Comparison of ENCODE assay signal across 8 cellular contexts in the genomic region with DNA sequence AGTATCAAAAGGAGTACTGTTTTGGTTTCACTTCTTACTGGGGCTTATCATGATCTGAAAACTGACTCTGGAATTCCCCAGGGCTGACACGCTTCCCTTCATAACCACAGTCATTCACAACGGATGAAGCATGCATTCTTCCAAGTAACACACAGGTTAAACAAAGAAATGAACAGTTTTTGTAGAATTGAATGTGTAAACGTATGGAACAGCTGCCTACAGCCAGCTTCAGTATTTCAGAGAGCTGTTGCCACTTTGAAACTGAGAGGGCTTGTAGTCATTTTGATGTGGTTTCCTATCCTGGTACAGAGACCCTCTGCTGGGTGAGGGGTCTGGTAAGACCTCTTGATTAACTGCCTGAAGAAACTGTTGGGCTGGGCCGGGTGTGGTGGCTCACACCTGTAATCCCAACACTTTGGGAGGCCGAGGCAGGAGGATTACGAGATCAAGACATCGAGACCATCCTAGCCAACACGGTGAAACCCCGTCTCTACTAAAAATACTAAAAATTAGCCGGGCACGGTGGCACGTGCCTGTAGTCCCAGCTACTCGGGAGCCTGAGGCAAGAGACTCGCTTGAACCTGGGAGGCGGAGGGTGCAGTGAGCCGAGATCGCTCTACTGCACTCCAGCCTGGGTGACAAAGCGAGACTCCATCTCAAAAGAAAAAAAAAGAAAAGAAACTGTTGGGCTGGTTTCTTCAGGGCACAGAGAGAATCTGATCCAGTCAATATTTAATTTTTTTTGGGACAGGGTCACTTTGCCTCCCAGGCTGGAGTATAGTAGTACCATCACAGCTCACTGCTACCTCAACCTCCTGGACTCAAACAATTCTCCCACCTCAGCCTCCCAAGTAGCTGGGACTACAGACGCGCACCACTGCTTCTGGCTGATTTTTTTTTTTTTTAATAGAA. TPM values are rescaled to one million over a fixed set of nuclear protein-coding genes. Genes with fewer than 3 reads are reported as not detected.
DNase-seq lines count a peak whose midpoint lies in the region; ATAC-seq and TF ChIP-seq lines count a peak whose summit lies in the region.

No MANE protein-coding gene starts in this region.

- H3K27me3 Mint-ChIP-seq in activated naive CD8-positive, alpha-beta T cell treated with anti-CD3 and anti-CD28 coated beads, Interleukin-2, amount 10 ng/mL, durations not matched to agents 7 days and 5 days, result no peaks in the 10 kb centered on the region

- no peak overlapping the region for H3K4ac ChIP-seq in mesenchymal stem cell (ENCODE audit: low read depth in 1 of 2, low read length in 2 of 2)

- TF ChIP-seq POLR2A in Peyer's patch (IDR thresholded peaks at IDR 0.05), result no peak

- peak overlapping the region; percentile 80 for H4K8ac ChIP-seq in mesenchymal stem cell (ENCODE audit: low read length)

- H3K36me3 Mint-ChIP-seq in activated naive CD8-positive, alpha-beta T cell treated with anti-CD3 and anti-CD28 coated beads, Interleukin-2, amount 10 ng/mL, durations not matched to agents 7 days and 5 days, result peaks cover 6% of the 10 kb centered on the region

- H3K9me3 ChIP-seq in Peyer's patch (no peaks in the 10 kb centered on the region), mesenchymal stem cell (ENCODE audit: control insufficient read depth, low read length) (peaks cover under 1% of the 10 kb centered on the region)

- no peak overlapping the region for H2BK120ac ChIP-seq in mesenchymal stem cell (ENCODE audit: low read depth, low read length)

- ATAC-seq in GM21717 (IDR thresholded peaks at IDR 0.05; ENCODE audit: unreplicated experiment) (peak; percentile 42), GM21390 (IDR thresholded peaks at IDR 0.05; ENCODE audit: unreplicated experiment) (no peak)
- no peak for ATAC-seq in activated naive CD8-positive, alpha-beta T cell treated with anti-CD3 and anti-CD28 coated beads, Interleukin-2, amount 10 ng/mL, durations not matched to agents 7 days and 5 days (ENCODE audit: low read depth)

- DNase-seq in BJ (ENCODE audit: low read depth), result peak; percentile 51
- DNase-seq in Peyer's patch, result no peak
- no peak for DNase-seq in activated naive CD8-positive, alpha-beta T cell treated with anti-CD3 and anti-CD28 coated beads, Interleukin-2, amount 10 ng/mL, durations not matched to agents 7 days and 5 days
- peak; percentile 96 for DNase-seq in mesenchymal stem cell
- no peak for DNase-seq in SHP77 (lab: John Stamatoyannopoulos, UW)
- no peak for DNase-seq in DMS153 treated with DMSO at 0.1 percent for 48 hours (lab: John Stamatoyannopoulos, UW; ENCODE audit: unreplicated experiment)

- H3K4me2 ChIP-seq in mesenchymal stem cell (ENCODE audit: low read length, poor library complexity, severe bottlenecking), result peak overlapping the region; percentile 39

- peak overlapping the region; percentile 84 for H3K27ac Mint-ChIP-seq in activated naive CD8-positive, alpha-beta T cell treated with anti-CD3 and anti-CD28 coated beads, Interleukin-2, amount 10 ng/mL, durations not matched to agents 7 days and 5 days

- no peaks in the 10 kb centered on the region for H3K9me3 Mint-ChIP-seq in activated naive CD8-positive, alpha-beta T cell treated with anti-CD3 and anti-CD28 coated beads, Interleukin-2, amount 10 ng/mL, durations not matched to agents 7 days and 5 days

- H3K18ac ChIP-seq in mesenchymal stem cell (ENCODE audit: low read depth in 1 of 2, low read length in 2 of 2), result peak overlapping the region; percentile 66 to 79

- CTCF ChIA-PET in BJ (lab: Yijun Ruan, JAX), result interaction anchor here (0.9 to 2.1 kb wide), 5 partner anchors 9 to 65 kb away, joined by 3 to 6 read pairs (median 3); no protein-coding TSS in a partner anchor

- H3K27me3 ChIP-seq in BJ (ENCODE audit: control insufficient read depth, insufficient read depth, low read length) (no peaks in the 10 kb centered on the region), Peyer's patch (no peaks in the 10 kb centered on the region), mesenchymal stem cell (ENCODE audit: control insufficient read depth in 1 of 2, insufficient read depth in 1 of 2, low read length in 2 of 2) (peaks cover 0 to 31% of the 10 kb centered on the region in 2 experiments)

- H3K36me3 ChIP-seq in BJ (ENCODE audit: control insufficient read depth, insufficient read depth, low read length), result no peaks in the 10 kb centered on the region
- H3K36me3 ChIP-seq in Peyer's patch, result no peaks in the 10 kb centered on the region
- H3K36me3 ChIP-seq in mesenchymal stem cell (ENCODE audit: control insufficient read depth in 1 of 2, insufficient read depth in 2 of 2, low read depth in 1 of 2, low read length in 2 of 2), result no peaks in the 10 kb centered on the region

- TF ChIP-seq CTCF in BJ (IDR thresholded peaks at IDR 0.05; ENCODE audit: insufficient read depth, low read depth, low read length), result no peak
- no peak for TF ChIP-seq CTCF in Peyer's patch (IDR thresholded peaks at IDR 0.05)

- peak overlapping the region; percentile 84 for H2BK5ac ChIP-seq in mesenchymal stem cell (ENCODE audit: low read depth, low read length, poor library complexity, severe bottlenecking)

- H2BK12ac ChIP-seq in mesenchymal stem cell (ENCODE audit: low read length in 2 of 2), result peak overlapping the region; percentile 9 to 86

- H3K79me1 ChIP-seq in mesenchymal stem cell (replicated peaks; ENCODE audit: low read length, poor library complexity, severe bottlenecking), result peaks cover 5% of the 10 kb centered on the region

- no peak overlapping the region for H2BK15ac ChIP-seq in mesenchymal stem cell (ENCODE audit: low read depth, poor library complexity, severe bottlenecking)

- peak overlapping the region; percentile 73 for H3K4me3 Mint-ChIP-seq in activated naive CD8-positive, alpha-beta T cell treated with anti-CD3 and anti-CD28 coated beads, Interleukin-2, amount 10 ng/mL, durations not matched to agents 7 days and 5 days

- peak overlapping the region; percentile 3 to 50 (median 40) for H3K27ac ChIP-seq in Peyer's patch
- H3K27ac ChIP-seq in mesenchymal stem cell (ENCODE audit: low read length, poor library complexity, severe bottlenecking), result peak overlapping the region; percentile 99

- H3K4me3 ChIP-seq in BJ (ENCODE audit: low read depth, low read length), result peak overlapping the region; percentile 6; the same call in 1 of the 2 replicates
- H3K4me3 ChIP-seq in Peyer's patch, result peak overlapping the region in 3 of 4 donors; percentile 1 to 11 (median 6)
- H3K4me3 ChIP-seq in mesenchymal stem cell (ENCODE audit: insufficient read depth in 1 of 2, low read depth in 1 of 2, low read length in 2 of 2), result peak overlapping the region in 1 of 2 experiments; percentile 61

- no peak overlapping the region for H3K14ac ChIP-seq in mesenchymal stem cell (ENCODE audit: low read length in 2 of 2)

- no peak overlapping the region for H3K23ac ChIP-seq in mesenchymal stem cell (ENCODE audit: low read length in 2 of 2)

- peak overlapping the region; percentile 91 for H4K91ac ChIP-seq in mesenchymal stem cell (ENCODE audit: low read length)

- POLR2A ChIA-PET in BJ (lab: Charles Lee), result no interaction called here
- POLR2A ChIA-PET in activated naive CD8-positive, alpha-beta T cell treated with anti-CD3 and anti-CD28 coated beads, Interleukin-2, amount 10 ng/mL, durations not matched to agents 7 days and 5 days (lab: Charles Lee), result interaction anchor here (0.9 to 4.4 kb wide), 7 partner anchors 10 to 45 kb away, joined by 3 to 32 read pairs (median 4); a partner anchor contains a TSS

- peak overlapping the region; percentile 89 for H2AK5ac ChIP-seq in mesenchymal stem cell (ENCODE audit: low read length, severe bottlenecking)

- peak overlapping the region; percentile 33 for H3K9ac ChIP-seq in mesenchymal stem cell (ENCODE audit: low read length)

- 67% methylated on average over 14 of the region's 20 CpGs for WGBS in mesenchymal stem cell

- H3K4me1 ChIP-seq in Peyer's patch, result peaks cover 0 to 52% (median 9%) of the 10 kb centered on the region in 4 donors
- H3K4me1 ChIP-seq in mesenchymal stem cell (ENCODE audit: control insufficient read depth, insufficient read depth, low read depth, low read length), result peaks cover 47% of the 10 kb centered on the region

- no peak overlapping the region for H2AFZ ChIP-seq in mesenchymal stem cell (ENCODE audit: low read depth, low read length)

- peaks cover 63% of the 10 kb centered on the region for H3K4me1 Mint-ChIP-seq in activated naive CD8-positive, alpha-beta T cell treated with anti-CD3 and anti-CD28 coated beads, Interleukin-2, amount 10 ng/mL, durations not matched to agents 7 days and 5 days

RNA-seq across cellular contexts. Expression of a gene that starts 4.7 kb away (rescaled TPM):
- polyA plus RNA-seq in BJ (2011; rRNA removed), result 2.6 and 6.5 TPM in 2 replicates
- 0.98 and 1.8 TPM in 2 replicates for polyA minus RNA-seq in BJ (2011; rRNA and poly(A)+ RNA removed)
- total RNA-seq in Peyer's patch, result 10 to 100 TPM in 1 of 4 donors, 1 to 10 TPM in 3; 5.3 to 10.5 (median 6.6) TPM
- 10 to 100 TPM in 1 of 2 experiments, 1 to 10 TPM in 1; 10.0 to 10.3 TPM for total RNA-seq in activated naive CD8-positive, alpha-beta T cell treated with anti-CD3 and anti-CD28 coated beads, Interleukin-2, amount 10 ng/mL, durations not matched to agents 7 days and 5 days
- polyA plus RNA-seq in mesenchymal stem cell (2013, experiment 1 of 2), result 17.7 TPM
- 17.2 TPM for polyA plus RNA-seq in mesenchymal stem cell (2013, experiment 2 of 2)

RNA-seq across cellular contexts. Expression of a gene that starts 43.8 kb away (rescaled TPM):
- polyA plus RNA-seq in BJ (2011; rRNA removed), result 139 and 249 TPM in 2 replicates
- 44.4 and 59.1 TPM in 2 replicates for polyA minus RNA-seq in BJ (2011; rRNA and poly(A)+ RNA removed)
- 100 to 1,000 TPM; 184 to 526 (median 228) TPM for total RNA-seq in Peyer's patch
- total RNA-seq in activated naive CD8-positive, alpha-beta T cell treated with anti-CD3 and anti-CD28 coated beads, Interleukin-2, amount 10 ng/mL, durations not matched to agents 7 days and 5 days, result 100 to 1,000 TPM; 653 to 667 TPM
- polyA plus RNA-seq in mesenchymal stem cell (2013, experiment 1 of 2), result 309 TPM
- 309 TPM for polyA plus RNA-seq in mesenchymal stem cell (2013, experiment 2 of 2)

RNA-seq across cellular contexts. Expression of a gene that starts 44.8 kb away (rescaled TPM):
- polyA plus RNA-seq in BJ (2011; rRNA removed), result 37.0 and 93.8 TPM in 2 replicates
- polyA minus RNA-seq in BJ (2011; rRNA and poly(A)+ RNA removed), result 12.4 and 14.0 TPM in 2 replicates
- 100 to 1,000 TPM in 1 of 4 donors, 10 to 100 TPM in 3; 53.9 to 112 (median 68.6) TPM for total RNA-seq in Peyer's patch
- total RNA-seq in activated naive CD8-positive, alpha-beta T cell treated with anti-CD3 and anti-CD28 coated beads, Interleukin-2, amount 10 ng/mL, durations not matched to agents 7 days and 5 days, result 100 to 1,000 TPM; 227 to 235 TPM
- 144 TPM for polyA plus RNA-seq in mesenchymal stem cell (2013, experiment 1 of 2)
- polyA plus RNA-seq in mesenchymal stem cell (2013, experiment 2 of 2), result 150 TPM

Comparison
In these comparisons a context has a peak if more than half of its experiments do, and no peak if none do; other contexts are left out.
1. DNase-seq: peak in BJ (single experiment) and mesenchymal stem cell (single experiment); none in Peyer's patch (0 of 3), activated naive CD8-positive, alpha-beta T cell treated with anti-CD3 and anti-CD28 coated beads, Interleukin-2, amount 10 ng/mL, durations not matched to agents 7 days and 5 days (single experiment), SHP77 (0 of 2) and DMS153 treated with DMSO at 0.1 percent for 48 hours (single experiment).